ENCODE assay signal across 31 cellular contexts in the genomic region with DNA sequence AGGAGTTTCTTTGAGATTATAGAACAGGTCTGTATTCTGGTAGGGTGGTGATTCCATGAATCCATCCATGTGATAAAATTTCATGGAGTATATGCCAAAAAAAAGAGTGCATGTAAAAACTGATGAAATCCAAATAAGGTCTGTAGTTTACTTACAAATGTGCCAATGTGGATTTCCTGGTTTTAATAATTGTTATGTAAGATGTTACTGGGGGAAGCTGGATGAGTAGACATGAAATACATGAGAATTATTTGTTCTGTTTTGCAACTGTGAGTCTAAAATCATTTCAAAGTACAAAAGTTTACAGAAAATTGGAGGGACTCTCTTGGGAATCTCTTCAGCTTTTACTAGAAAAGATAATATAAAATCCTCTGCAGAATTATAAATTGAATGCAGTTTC.
"Had no signal": no experiment of that assay in that cellular context is flagged by ENCODE, and none has a peak within 500 bp of the region (broad histone marks: within the 10 kb centered on the region; RNA-seq: fewer than 3 reads in every experiment).

No MANE protein-coding gene starts in this region.

- H2AFZ ChIP-seq: neural progenitor cell, parathyroid adenoma had no signal

- H3K9ac ChIP-seq: neural progenitor cell, parathyroid adenoma had no signal

- DNase-seq: heart left ventricle; hypothalamus; immature natural killer cell; kidney; left colon; mesendoderm; naive B cell; natural killer cell; nephron progenitor cell; occipital lobe; psoas muscle; sigmoid colon; small intestine; spleen; stimulated activated CD4-positive, alpha-beta T cell treated with anti-CD3 and anti-CD28 coated beads, Interleukin-2, amount 100 ng/mL, for 48 hours; stimulated activated CD4-positive, alpha-beta T cell treated with anti-CD3 and anti-CD28 coated beads, Interleukin-4, amount 100 ng/mL, for 4 hours; stimulated activated CD8-positive, alpha-beta memory T cell treated with anti-CD3 and anti-CD28 coated beads, Interleukin-4, amount 100 ng/mL, for 48 hours; stimulated activated naive B cell treated with anti-CD40 and anti-IgM and Interleukin-4, amounts not matched to agents 10 μg/mL and 1 μg/mL and 100 μg/mL, for 72 hours; stimulated activated naive CD8-positive, alpha-beta T cell treated with anti-CD3 and anti-CD28 coated beads, Interleukin-15, Interleukin-2, amounts not matched to agents 100 U/mL and 50 U/mL, for 24 hours; stomach; tibial artery; trophoblast cell; upper lobe of right lung had no signal

- H3K4me3 Mint-ChIP-seq: immature natural killer cell; mesothelial cell of epicardium; naive B cell; natural killer cell; nephron progenitor cell; neural progenitor cell; stimulated activated naive B cell treated with anti-CD40 and anti-IgM and Interleukin-4, amounts not matched to agents 10 μg/mL and 1 μg/mL and 100 μg/mL, for 72 hours had no signal

- H3K4me2 ChIP-seq: neural progenitor cell had no signal

- ATAC-seq: heart left ventricle; left colon; natural killer cell; psoas muscle; stimulated activated naive B cell treated with anti-CD40 and anti-IgM and Interleukin-4, amounts not matched to agents 10 μg/mL and 1 μg/mL and 100 μg/mL, for 72 hours; stimulated activated naive CD8-positive, alpha-beta T cell treated with anti-CD3 and anti-CD28 coated beads, Interleukin-15, Interleukin-2, amounts not matched to agents 100 U/mL and 50 U/mL, for 24 hours; upper lobe of right lung had no signal

- H3K27ac Mint-ChIP-seq: immature natural killer cell; mesothelial cell of epicardium; natural killer cell; nephron progenitor cell; neural progenitor cell; stimulated activated naive B cell treated with anti-CD40 and anti-IgM and Interleukin-4, amounts not matched to agents 10 μg/mL and 1 μg/mL and 100 μg/mL, for 72 hours had no signal

- FAIRE-seq: islet of Langerhans, kidney, small intestine, urothelium cell line had no signal

- H3K27ac ChIP-seq: heart left ventricle, neural progenitor cell, neutrophil, parathyroid adenoma, sigmoid colon, spleen, stomach, thoracic aorta, tibial artery, upper lobe of right lung had no signal

- H3K36me3 Mint-ChIP-seq: mesothelial cell of epicardium, naive B cell, natural killer cell had no signal

- H3K4me1 ChIP-seq: neural progenitor cell had no signal

- H3K36me3 ChIP-seq: heart left ventricle, neural progenitor cell, neutrophil, sigmoid colon, spleen, stomach, thoracic aorta, tibial artery, upper lobe of right lung had no signal

- H3K9me3 ChIP-seq: neutrophil, psoas muscle, sigmoid colon, spleen, stomach, thoracic aorta, tibial artery, upper lobe of right lung had no signal

- H3K27me3 ChIP-seq: heart left ventricle, neural progenitor cell, sigmoid colon, spleen, stomach, tibial artery, upper lobe of right lung had no signal

- H3K4me1 Mint-ChIP-seq: immature natural killer cell, naive B cell, natural killer cell, nephron progenitor cell, neural progenitor cell had no signal

- H3K9me3 Mint-ChIP-seq: immature natural killer cell; mesothelial cell of epicardium; naive B cell; natural killer cell; stimulated activated naive B cell treated with anti-CD40 and anti-IgM and Interleukin-4, amounts not matched to agents 10 μg/mL and 1 μg/mL and 100 μg/mL, for 72 hours had no signal

- H3K4me3 ChIP-seq: heart left ventricle, lung, neural progenitor cell, psoas muscle, sigmoid colon, spleen, stomach, thoracic aorta, tibial artery, upper lobe of right lung had no signal
